16 cellular contexts compared by ENCODE assay signal in genomic region chr11:129593098-129593497, GRCh38.
DNase-seq lines count a peak whose midpoint lies in the region; ATAC-seq and TF ChIP-seq lines count a peak whose summit lies in the region.
"Had no signal": no experiment of that assay in that cellular context is flagged by ENCODE, and none has a peak within 500 bp of the region (broad histone marks: within the 10 kb centered on the region; RNA-seq: fewer than 3 reads in every experiment).

No MANE protein-coding gene starts in this region.

- H3K27me3 Mint-ChIP-seq in Calu3 (ENCODE audit: unreplicated experiment) (no peaks in the 10 kb centered on the region), WTC11 (ENCODE audit: low read depth) (peaks cover 4% of the 10 kb centered on the region; the same call in 1 of the 2 replicates)
- H3K27me3 Mint-ChIP-seq: dendritic cell treated with granulocyte-macrophage colony-stimulating factor and Interleukin-4, amounts not matched to agents 40 ng/mL and 50 ng/mL, for 4 days had no signal

- H3K27me3 ChIP-seq in lower lobe of right lung (ENCODE audit: low read depth), result no peaks in the 10 kb centered on the region
- H3K27me3 ChIP-seq: tibial artery had no signal

- no TSS peak for BruUV-seq in Calu3 (replicated peaks; lab: Mats Ljungman, UMichigan)

- H3K36me3 ChIP-seq in lower lobe of right lung, result no peaks in the 10 kb centered on the region
- H3K36me3 ChIP-seq: sigmoid colon, tibial artery had no signal

- H3K4me3 ChIP-seq in LNCaP clone FGC (ENCODE audit: low read depth, low read length) (no peak overlapping the region), lower lobe of right lung (no peak overlapping the region)
- H3K4me3 ChIP-seq: sigmoid colon, tibial artery had no signal

- H3K9me3 ChIP-seq in lower lobe of right lung, result no peaks in the 10 kb centered on the region
- H3K9me3 ChIP-seq: sigmoid colon, tibial artery had no signal

- H3K27ac Mint-ChIP-seq in Calu3 (ENCODE audit: unreplicated experiment), result no peak overlapping the region
- H3K27ac Mint-ChIP-seq in WTC11, result no peak overlapping the region
- H3K27ac Mint-ChIP-seq: dendritic cell treated with granulocyte-macrophage colony-stimulating factor and Interleukin-4, amounts not matched to agents 40 ng/mL and 50 ng/mL, for 4 days had no signal

- TF ChIP-seq CTCF in Calu3 (IDR thresholded peaks at IDR 0.05; ENCODE audit: unreplicated experiment) (no peak), LNCaP clone FGC (IDR thresholded peaks at IDR 0.05; ENCODE audit: control insufficient read depth, extremely low read depth, insufficient read depth) (no peak), WTC11 (IDR thresholded peaks at IDR 0.05) (no peak), lower lobe of right lung (IDR thresholded peaks at IDR 0.05) (no peak), GM13976 (IDR thresholded peaks at IDR 0.05; ENCODE audit: borderline replicate concordance, control extremely low read depth, extremely low read depth, insufficient read depth, missing control alignments) (no peak)

- H3K27ac ChIP-seq in lower lobe of right lung, result no peak overlapping the region
- H3K27ac ChIP-seq: RWPE1, sigmoid colon, tibial artery had no signal

- DNase-seq in Calu3, result peak; percentile 44
- peak; percentile 82 for DNase-seq in LNCaP clone FGC (ENCODE audit: low read depth)
- DNase-seq in WTC11 (ENCODE audit: low spot score), result no peak
- DNase-seq in lower lobe of right lung, result no peak
- no peak for DNase-seq in CD1c-positive myeloid dendritic cell (ENCODE audit: extremely low spot score)
- no peak for DNase-seq in GM13976 (ENCODE audit: low spot score)
- DNase-seq in COLO668 (lab: John Stamatoyannopoulos, UW; ENCODE audit: unreplicated experiment), result no peak
- DNase-seq: activated CD4-positive, CD25-positive, alpha-beta regulatory T cell; activated naive CD4-positive, alpha-beta T cell; MM.1S; sigmoid colon; stimulated activated CD4-positive, alpha-beta T cell treated with anti-CD3 and anti-CD28 coated beads, Interleukin-4, amount 100 ng/mL, for 1 hour; tibial artery had no signal

- POLR2A ChIA-PET in WTC11 (lab: Charles Lee), result no interaction called here

- H3K4me1 ChIP-seq in lower lobe of right lung, result no peaks in the 10 kb centered on the region
- H3K4me1 ChIP-seq: sigmoid colon had no signal

- H3K4me1 Mint-ChIP-seq in Calu3 (ENCODE audit: low read depth, unreplicated experiment) (peaks cover 7% of the 10 kb centered on the region), WTC11 (peaks cover 10% of the 10 kb centered on the region; the same call in 1 of the 2 replicates)

- CTCF ChIA-PET in Calu3 (lab: Charles Lee) (interaction anchor here (1.7 kb wide), 1 partner anchor 165 kb away, joined by 3 read pairs; no protein-coding TSS in a partner anchor), WTC11 (lab: Charles Lee) (no interaction called here)

- peak; percentile 12 for ATAC-seq in WTC11
- peak; percentile 43 to 77 for ATAC-seq in lower lobe of right lung
- ATAC-seq in HG03196 (IDR thresholded peaks at IDR 0.05; ENCODE audit: unreplicated experiment), result no peak

- in situ Hi-C loops in GM13976 (cut with MboI; ENCODE audit: low sequenced_read_pairs, unreplicated experiment), result no loop called here

- no peak overlapping the region for H3K4me3 Mint-ChIP-seq in Calu3 (ENCODE audit: low read depth, unreplicated experiment)
- H3K4me3 Mint-ChIP-seq in WTC11, result no peak overlapping the region
- H3K4me3 Mint-ChIP-seq: dendritic cell treated with granulocyte-macrophage colony-stimulating factor and Interleukin-4, amounts not matched to agents 40 ng/mL and 50 ng/mL, for 4 days had no signal

- H3K9me3 Mint-ChIP-seq in Calu3 (ENCODE audit: low read depth, unreplicated experiment) (no peaks in the 10 kb centered on the region), WTC11 (peaks cover 7% of the 10 kb centered on the region)
- H3K9me3 Mint-ChIP-seq: dendritic cell treated with granulocyte-macrophage colony-stimulating factor and Interleukin-4, amounts not matched to agents 40 ng/mL and 50 ng/mL, for 4 days had no signal

- H3K36me3 Mint-ChIP-seq in Calu3 (ENCODE audit: insufficient read depth, unreplicated experiment), result no peaks in the 10 kb centered on the region
- no peaks in the 10 kb centered on the region for H3K36me3 Mint-ChIP-seq in WTC11

- intact Hi-C loops in Calu3 (cut with micrococcal nuclease; ENCODE audit: unreplicated experiment), result no loop called here
- intact Hi-C loops in lower lobe of right lung (cut with DNase I), result no loop called here

TF ChIP-seq in WTC11, 78 proteins besides CTCF, POLR2A, EP300 and RAD21:
- no peak for TF ChIP-seq E2F1 (CRISPR knock-in tag; IDR thresholded peaks at IDR 0.05)

Comparison
In these comparisons a context has a peak if more than half of its experiments do, and no peak if none do; other contexts are left out.
1. DNase-seq: peak in Calu3 (single experiment) and LNCaP clone FGC (single experiment); none in WTC11 (single experiment), lower lobe of right lung (single experiment), CD1c-positive myeloid dendritic cell (single experiment), GM13976 (single experiment) and COLO668 (single experiment).